Comparison of ENCODE assay signal across 8 cellular contexts in genomic region chr17:7330099-7331015, GRCh38. TPM values are rescaled to one million over a fixed set of nuclear protein-coding genes. Genes with fewer than 3 reads are reported as not detected.
A peak's percentile ranks its signal among the peaks of the same experiment; 100 is the strongest.
DNase-seq lines count a peak whose midpoint lies in the region; ATAC-seq and TF ChIP-seq lines count a peak whose summit lies in the region.

No MANE protein-coding gene starts in this region.

- H3K27ac Mint-ChIP-seq in endothelial cell (ENCODE audit: unreplicated experiment) = peak overlapping the region; percentile 95

- peaks cover 9% of the 10 kb centered on the region for H3K27me3 Mint-ChIP-seq in endothelial cell (ENCODE audit: unreplicated experiment)

- H3K9me3 Mint-ChIP-seq in endothelial cell (ENCODE audit: unreplicated experiment) = no peaks in the 10 kb centered on the region

- in situ Hi-C loops in GM18951 (cut with MboI; ENCODE audit: low sequenced_read_pairs, unreplicated experiment) = no loop called here

- peak overlapping the region; percentile 97 for H3K4me3 Mint-ChIP-seq in endothelial cell (ENCODE audit: unreplicated experiment)

- peak; percentile 32 for ATAC-seq in HG03159 (IDR thresholded peaks at IDR 0.05; ENCODE audit: unreplicated experiment)

- TF ChIP-seq POLR2A in GM18951 (IDR thresholded peaks at IDR 0.05; ENCODE audit: extremely low read depth, insufficient read depth, insufficient read length) = peak; percentile 52

- H3K36me3 Mint-ChIP-seq in endothelial cell (ENCODE audit: low read depth, unreplicated experiment) = peaks cover 13% of the 10 kb centered on the region

- no peak for TF ChIP-seq CTCF in endothelial cell (IDR thresholded peaks at IDR 0.05; ENCODE audit: unreplicated experiment)

- DNase-seq in AG08395 (ENCODE audit: low spot score) (peak; percentile 91), NCI-H748 treated with DMSO at 0.1 percent for 48 hours (lab: John Stamatoyannopoulos, UW) (peak; percentile 80), endothelial cell (ENCODE audit: low spot score) (peak; percentile 71), midbrain (lab: John Stamatoyannopoulos, UW) (peak; percentile 73)
- peak; percentile 59 for DNase-seq in activated CD8-positive, alpha-beta memory T cell treated with anti-CD3 and anti-CD28 coated beads, Interleukin-2, amount 50 U/mL, for 24 hours (ENCODE audit: extremely low read depth)
- peak; percentile 57 for DNase-seq in stimulated activated CD8-positive, alpha-beta memory T cell treated with anti-CD3 and anti-CD28 coated beads, Interleukin-2, amount 100 ng/mL, for 1 hour (ENCODE audit: low read depth in 2 of 2)

- peaks cover 18% of the 10 kb centered on the region for H3K4me1 Mint-ChIP-seq in endothelial cell (ENCODE audit: unreplicated experiment)

RNA-seq across cellular contexts. Expression of gene NEURL4, which starts 1.2 kb away (rescaled TPM):
- 55.7 TPM for total RNA-seq in endothelial cell (ENCODE audit: unreplicated experiment)

RNA-seq across cellular contexts. Expression of gene ACAP1, which starts 6.0 kb away (rescaled TPM):
- total RNA-seq in endothelial cell (ENCODE audit: unreplicated experiment) = 5.5 TPM

RNA-seq across cellular contexts. Expression of gene GPS2, which starts 15.2 kb away (rescaled TPM):
- total RNA-seq in endothelial cell (ENCODE audit: unreplicated experiment) = 56.8 TPM

RNA-seq across cellular contexts. Expression of gene KCTD11, which starts 21.6 kb away (rescaled TPM):
- total RNA-seq in endothelial cell (ENCODE audit: unreplicated experiment) = 4.8 TPM

RNA-seq across cellular contexts. Expression of gene EIF5A, which starts 22.9 kb away (rescaled TPM):
- total RNA-seq in endothelial cell (ENCODE audit: unreplicated experiment) = 362 TPM

Comparison
In these comparisons a context has a peak if more than half of its experiments do, and no peak if none do; other contexts are left out.
1. Peak in every context shown above with its lines: DNase-seq and ATAC-seq.